35 cellular contexts compared by ENCODE assay signal in genomic region chr10:7717767-7718166, GRCh38. TPM values are rescaled to one million over a fixed set of nuclear protein-coding genes. Genes with fewer than 3 reads are reported as not detected.
"Had no signal": no experiment of that assay in that cellular context is flagged by ENCODE, and none has a peak within 500 bp of the region (broad histone marks: within the 10 kb centered on the region; RNA-seq: fewer than 3 reads in every experiment).

No MANE protein-coding gene starts in this region.

- H2AFZ ChIP-seq: PC-9 had no signal

- H3K4me3 ChIP-seq: adrenal gland, body of pancreas, breast epithelium, K562, PC-9 had no signal

- H3K9me3 ChIP-seq: adrenal gland, body of pancreas, breast epithelium had no signal

- H3K27ac Mint-ChIP-seq: activated B cell treated with CpG ODN at 0.5 μM for 24 hours; activated CD4-positive, alpha-beta memory T cell treated with anti-CD3 and anti-CD28 coated beads for 36 hours; activated naive CD8-positive, alpha-beta T cell treated with anti-CD3 and anti-CD28 coated beads for 36 hours had no signal

- H3K36me3 Mint-ChIP-seq: activated CD4-positive, alpha-beta memory T cell treated with anti-CD3 and anti-CD28 coated beads for 36 hours; activated naive CD8-positive, alpha-beta T cell treated with anti-CD3 and anti-CD28 coated beads for 36 hours had no signal

- H3K4me3 Mint-ChIP-seq: activated B cell treated with CpG ODN at 0.5 μM for 24 hours; activated CD4-positive, alpha-beta memory T cell treated with anti-CD3 and anti-CD28 coated beads for 36 hours; activated naive CD8-positive, alpha-beta T cell treated with anti-CD3 and anti-CD28 coated beads for 36 hours had no signal

- H3K36me3 ChIP-seq: adrenal gland, breast epithelium had no signal

- ATAC-seq: body of pancreas, K562, Right ventricle myocardium inferior had no signal

- H3K4me1 Mint-ChIP-seq: activated B cell treated with CpG ODN at 0.5 μM for 24 hours; activated naive CD8-positive, alpha-beta T cell treated with anti-CD3 and anti-CD28 coated beads for 36 hours had no signal

- H3K9me3 Mint-ChIP-seq: activated B cell treated with CpG ODN at 0.5 μM for 24 hours; activated CD4-positive, alpha-beta memory T cell treated with anti-CD3 and anti-CD28 coated beads for 36 hours; activated naive CD8-positive, alpha-beta T cell treated with anti-CD3 and anti-CD28 coated beads for 36 hours had no signal

- H3K4me2 ChIP-seq: PC-9 had no signal

- DNase-seq: activated B cell treated with CpG ODN at 0.5 μM for 24 hours; activated CD4-positive, alpha-beta memory T cell treated with anti-CD3 and anti-CD28 coated beads for 36 hours; activated CD4-positive, alpha-beta T cell treated with anti-CD3 and anti-CD28 coated beads for 4 hours; activated CD4-positive, alpha-beta T cell treated with anti-CD3 and anti-CD28 coated beads, Interleukin-2, amount 50 U/mL, for 1 hour; activated CD4-positive, CD25-positive, alpha-beta regulatory T cell treated with anti-CD3 and anti-CD28 coated beads, Interleukin-2, amount 50 U/mL, for 72 hours; activated CD8-positive, alpha-beta memory T cell treated with anti-CD3 and anti-CD28 coated beads, Interleukin-2, amount 50 U/mL, for 4 hours; activated effector memory CD4-positive, alpha-beta T cell treated with Interleukin-2 at 50 U/mL for 16 hours; activated naive CD4-positive, alpha-beta T cell treated with anti-CD3 and anti-CD28 coated beads, Interleukin-2, amount 50 U/mL, for 16 hours; activated naive CD8-positive, alpha-beta T cell treated with anti-CD3 and anti-CD28 coated beads for 36 hours; activated T-cell treated with anti-CD3 and anti-CD28 coated beads for 4 hours; activated T-cell treated with anti-CD3 and anti-CD28 coated beads, Interleukin-2, amount 50 U/mL, for 48 hours; adrenal gland; body of pancreas; caudate nucleus; cerebellar nuclear complex; NCI-H1105; NCI-H1417 treated with DMSO at 0.1 percent for 48 hours; NCI-H187 treated with DMSO at 0.1 percent for 48 hours; NCI-H345; NCI-H510A; NCI-H526; NCI-H748 treated with DMSO at 0.1 percent for 48 hours; PC-9; SW 1271; T-helper 1 cell; T-helper 9 cell had no signal

- H3K4me1 ChIP-seq: adrenal gland, body of pancreas, breast epithelium had no signal

- H3K27me3 ChIP-seq: adrenal gland, body of pancreas, breast epithelium had no signal

- H3K27ac ChIP-seq: adrenal gland, body of pancreas, breast epithelium, PC-9, RWPE1, VCaP had no signal

- FAIRE-seq: astrocyte, K562, RCC 7860 had no signal

RNA-seq across cellular contexts. Expression of gene ITIH2, which starts 14.7 kb away (rescaled TPM):
- total RNA-seq: activated B cell treated with CpG ODN at 0.5 μM for 24 hours; activated CD4-positive, alpha-beta memory T cell treated with anti-CD3 and anti-CD28 coated beads for 36 hours; activated naive CD8-positive, alpha-beta T cell treated with anti-CD3 and anti-CD28 coated beads for 36 hours; astrocyte; body of pancreas; M059J; OCI-LY7; PC-9; Right ventricle myocardium inferior had no signal
- polyA plus RNA-seq: K562 had no signal

RNA-seq across cellular contexts. Expression of gene ITIH5, which starts 51.0 kb away (rescaled TPM):
- total RNA-seq: activated B cell treated with CpG ODN at 0.5 μM for 24 hours; activated CD4-positive, alpha-beta memory T cell treated with anti-CD3 and anti-CD28 coated beads for 36 hours; activated naive CD8-positive, alpha-beta T cell treated with anti-CD3 and anti-CD28 coated beads for 36 hours; OCI-LY7; PC-9 had no signal
